Comparison of ENCODE assay signal across 11 cellular contexts in genomic region chr10:80185522-80186299, GRCh38. TPM values are rescaled to one million over a fixed set of nuclear protein-coding genes. Genes with fewer than 3 reads are reported as not detected.
DNase-seq lines count a peak whose midpoint lies in the region; ATAC-seq and FAIRE-seq lines count a peak whose summit lies in the region.
"Had no signal": no experiment of that assay in that cellular context is flagged by ENCODE, and none has a peak within 500 bp of the region (broad histone marks: within the 10 kb centered on the region; RNA-seq: fewer than 3 reads in every experiment).

No MANE protein-coding gene starts in this region.

- H3K27ac ChIP-seq in small intestine (ENCODE audit: low read depth in 1 of 2, low read length in 1 of 2) = peak overlapping the region in 1 of 2 donors; percentile 80

- 77 to 86% (median 82%) methylated on average over 5 of the region's 5 CpGs for WGBS in small intestine, 3 donors

- no peaks in the 10 kb centered on the region for H3K27me3 Mint-ChIP-seq in stimulated activated naive CD8-positive, alpha-beta T cell treated with anti-CD3 and anti-CD28 coated beads, Interleukin-15, Interleukin-2, amounts not matched to agents 100 ng/mL and 50 ng/mL, for 24 hours
- H3K27me3 Mint-ChIP-seq in activated naive CD8-positive, alpha-beta T cell treated with anti-CD3 and anti-CD28 coated beads for 36 hours = no peaks in the 10 kb centered on the region

- peaks cover 86% of the 10 kb centered on the region for H3K4me1 Mint-ChIP-seq in stimulated activated naive CD8-positive, alpha-beta T cell treated with anti-CD3 and anti-CD28 coated beads, Interleukin-15, Interleukin-2, amounts not matched to agents 100 ng/mL and 50 ng/mL, for 24 hours (ENCODE audit: low read depth)
- peaks cover 72% of the 10 kb centered on the region for H3K4me1 Mint-ChIP-seq in activated naive CD8-positive, alpha-beta T cell treated with anti-CD3 and anti-CD28 coated beads for 36 hours

- H3K4me1 ChIP-seq in small intestine (ENCODE audit: control insufficient read depth in 2 of 2, insufficient read depth in 1 of 2, low read depth in 1 of 2, low read length in 1 of 2) = peaks cover 23 to 35% of the 10 kb centered on the region in 2 donors

- H3K9me3 Mint-ChIP-seq in stimulated activated naive CD8-positive, alpha-beta T cell treated with anti-CD3 and anti-CD28 coated beads, Interleukin-15, Interleukin-2, amounts not matched to agents 100 ng/mL and 50 ng/mL, for 24 hours = no peaks in the 10 kb centered on the region
- H3K9me3 Mint-ChIP-seq in activated naive CD8-positive, alpha-beta T cell treated with anti-CD3 and anti-CD28 coated beads for 36 hours = no peaks in the 10 kb centered on the region

- peaks cover 19% of the 10 kb centered on the region for H3K36me3 Mint-ChIP-seq in stimulated activated naive CD8-positive, alpha-beta T cell treated with anti-CD3 and anti-CD28 coated beads, Interleukin-15, Interleukin-2, amounts not matched to agents 100 ng/mL and 50 ng/mL, for 24 hours (ENCODE audit: low read depth)
- peaks cover 16% of the 10 kb centered on the region for H3K36me3 Mint-ChIP-seq in activated naive CD8-positive, alpha-beta T cell treated with anti-CD3 and anti-CD28 coated beads for 36 hours

- no peak for ATAC-seq in stimulated activated naive CD8-positive, alpha-beta T cell treated with anti-CD3 and anti-CD28 coated beads, Interleukin-15, Interleukin-2, amounts not matched to agents 100 U/mL and 50 U/mL, for 24 hours

- no peaks in the 10 kb centered on the region for H3K27me3 ChIP-seq in small intestine (ENCODE audit: control insufficient read depth in 2 of 2, insufficient read depth in 2 of 2, low read length in 2 of 2)

- H3K4me3 ChIP-seq in small intestine (ENCODE audit: low read depth in 1 of 2, low read length in 2 of 2) = no peak overlapping the region

- no peak for FAIRE-seq in small intestine (lab: Jason Lieb, UNC)
- FAIRE-seq: colon had no signal

- H3K9me3 ChIP-seq in small intestine (ENCODE audit: control insufficient read depth, low read depth) = no peaks in the 10 kb centered on the region

- H3K36me3 ChIP-seq in small intestine (ENCODE audit: control insufficient read depth in 2 of 2, insufficient read depth in 2 of 2, low read length in 2 of 2) = peaks cover 0 to 3% of the 10 kb centered on the region in 2 donors

- H3K4me3 Mint-ChIP-seq in stimulated activated naive CD8-positive, alpha-beta T cell treated with anti-CD3 and anti-CD28 coated beads, Interleukin-15, Interleukin-2, amounts not matched to agents 100 ng/mL and 50 ng/mL, for 24 hours = no peak overlapping the region
- no peak overlapping the region for H3K4me3 Mint-ChIP-seq in activated naive CD8-positive, alpha-beta T cell treated with anti-CD3 and anti-CD28 coated beads for 36 hours

- H3K27ac Mint-ChIP-seq in stimulated activated naive CD8-positive, alpha-beta T cell treated with anti-CD3 and anti-CD28 coated beads, Interleukin-15, Interleukin-2, amounts not matched to agents 100 ng/mL and 50 ng/mL, for 24 hours = peak overlapping the region; percentile 86
- peak overlapping the region; percentile 88 for H3K27ac Mint-ChIP-seq in activated naive CD8-positive, alpha-beta T cell treated with anti-CD3 and anti-CD28 coated beads for 36 hours

- no peak for DNase-seq in stimulated activated naive CD8-positive, alpha-beta T cell treated with anti-CD3 and anti-CD28 coated beads, Interleukin-15, Interleukin-2, amounts not matched to agents 100 U/mL and 50 U/mL, for 24 hours
- DNase-seq in activated naive CD8-positive, alpha-beta T cell treated with anti-CD3 and anti-CD28 coated beads for 36 hours = no peak
- DNase-seq in mesenteric fat pad (ENCODE audit: low spot score) (peak; percentile 8), small intestine (no peak), NOMO-1 treated with dmso at 0.1 percent for 144 hours (lab: John Stamatoyannopoulos, UW; ENCODE audit: unreplicated experiment) (no peak), putamen (ENCODE audit: low spot score) (no peak), T-helper 9 cell (no peak)
- DNase-seq: GDM1, NCI-H2227 treated with DMSO at 0.1 percent for 48 hours had no signal

RNA-seq across cellular contexts. Expression of gene ANXA11, which starts 19.6 kb away (rescaled TPM):
- 100 to 1,000 TPM; 181 to 191 TPM for total RNA-seq in activated naive CD8-positive, alpha-beta T cell treated with anti-CD3 and anti-CD28 coated beads for 36 hours
- total RNA-seq in mesenteric fat pad = 456 TPM
- polyA plus RNA-seq in small intestine = 100 to 1,000 TPM; 142 to 363 (median 277) TPM

RNA-seq across cellular contexts. Expression of gene PLAC9, which starts 53.2 kb away (rescaled TPM):
- not detected for total RNA-seq in activated naive CD8-positive, alpha-beta T cell treated with anti-CD3 and anti-CD28 coated beads for 36 hours
- 94.2 TPM for total RNA-seq in mesenteric fat pad
- 10 to 100 TPM in 1 of 3 donors, 1 to 10 TPM in 1, not detected in 1; 4.6 to 22.2 TPM for polyA plus RNA-seq in small intestine

Comparison
In these comparisons a context has a peak if more than half of its experiments do, and no peak if none do; other contexts are left out.
1. RNA of gene PLAC9, which starts 53.2 kb away (total RNA-seq): 94.2 TPM in mesenteric fat pad (single experiment); not detected in activated naive CD8-positive, alpha-beta T cell treated with anti-CD3 and anti-CD28 coated beads for 36 hours; every median in the first group is over 10 times any median in the second.